Comparison of ENCODE assay signal across 8 cellular contexts in genomic region chr16:85569615-85570212, GRCh38. TPM values are rescaled to one million over a fixed set of nuclear protein-coding genes. Genes with fewer than 3 reads are reported as not detected.
DNase-seq lines count a peak whose midpoint lies in the region; ATAC-seq and TF ChIP-seq lines count a peak whose summit lies in the region.

No MANE protein-coding gene starts in this region.

- TF ChIP-seq POLR2A in body of pancreas (IDR thresholded peaks at IDR 0.05): peak in 1 of 3 donors; percentile 31

- TF ChIP-seq CTCF in DND-41 (IDR thresholded peaks at IDR 0.05; ENCODE audit: borderline replicate concordance, extremely low read depth, low read length, poor library complexity, severe bottlenecking) (no peak), OCI-LY1 (IDR thresholded peaks at IDR 0.05; ENCODE audit: low read length) (no peak), body of pancreas (IDR thresholded peaks at IDR 0.05) (no peak), parathyroid adenoma (IDR thresholded peaks at IDR 0.05) (no peak)

- ATAC-seq in DND-41 (ENCODE audit: insufficient read depth, low read depth): peak; percentile 79
- ATAC-seq in GM19397 (IDR thresholded peaks at IDR 0.05; ENCODE audit: unreplicated experiment): peak; percentile 59
- peak; percentile 65 for ATAC-seq in HG03432 (IDR thresholded peaks at IDR 0.05; ENCODE audit: unreplicated experiment)
- ATAC-seq in body of pancreas: peak; percentile 33

- intact Hi-C loops in body of pancreas (cut with DNase I): no loop called here

- H2AFZ ChIP-seq in DND-41 (ENCODE audit: low read depth, low read length): no peak overlapping the region
- H2AFZ ChIP-seq in OCI-LY1 (ENCODE audit: low read length): no peak overlapping the region
- no peak overlapping the region for H2AFZ ChIP-seq in parathyroid adenoma

- H3F3A ChIP-seq in OCI-LY1 (ENCODE audit: insufficient read depth, low read length): peaks cover 5% of the 10 kb centered on the region; the same call in 1 of the 2 replicates

- H3K4me2 ChIP-seq in DND-41 (ENCODE audit: insufficient read depth, low read length) (peak overlapping the region; percentile 25; the same call in 1 of the 2 replicates), OCI-LY1 (ENCODE audit: low read length) (peak overlapping the region; percentile 62), parathyroid adenoma (ENCODE audit: low read length) (peak overlapping the region; percentile 39)

- H3K79me2 ChIP-seq in DND-41 (ENCODE audit: insufficient read depth, low read length) (peaks cover 99% of the 10 kb centered on the region), OCI-LY1 (ENCODE audit: insufficient read depth, low read length) (no peaks in the 10 kb centered on the region), parathyroid adenoma (peaks cover 79% of the 10 kb centered on the region)

- H4K20me1 ChIP-seq in DND-41 (ENCODE audit: insufficient read depth, low read length) (peaks cover 90% of the 10 kb centered on the region), OCI-LY1 (ENCODE audit: insufficient read depth, low read length) (no peaks in the 10 kb centered on the region; the same call in 1 of the 2 replicates)

- DNase-seq in DND-41 (peak; percentile 92), body of pancreas (peak; percentile 39 to 62 (median 50)), NCI-H1694 (lab: John Stamatoyannopoulos, UW) (no peak), amygdala (lab: John Stamatoyannopoulos, UW) (no peak)

- H3K4me1 ChIP-seq in DND-41 (ENCODE audit: insufficient read depth, low read length): peaks cover 40% of the 10 kb centered on the region
- H3K4me1 ChIP-seq in OCI-LY1 (ENCODE audit: insufficient read depth, low read length, severe bottlenecking): peaks cover 71% of the 10 kb centered on the region
- peaks cover 55% of the 10 kb centered on the region for H3K4me1 ChIP-seq in body of pancreas
- H3K4me1 ChIP-seq in parathyroid adenoma: peaks cover 23% of the 10 kb centered on the region

- WGBS in body of pancreas, 2 donors: 51 to 60% methylated on average over 19 to 20 of the region's 20 CpGs

- peaks cover 7% of the 10 kb centered on the region for H3K9me3 ChIP-seq in DND-41 (ENCODE audit: insufficient read depth, low read length, severe bottlenecking)
- H3K9me3 ChIP-seq in OCI-LY1 (ENCODE audit: low read length): no peaks in the 10 kb centered on the region
- no peaks in the 10 kb centered on the region for H3K9me3 ChIP-seq in body of pancreas
- no peaks in the 10 kb centered on the region for H3K9me3 ChIP-seq in parathyroid adenoma (ENCODE audit: control insufficient read depth, low read length)

- H3K9ac ChIP-seq in DND-41 (ENCODE audit: low read depth, low read length) (peak overlapping the region; percentile 28; the same call in 1 of the 2 replicates), OCI-LY1 (ENCODE audit: low read length) (peak overlapping the region; percentile 52), parathyroid adenoma (no peak overlapping the region)

- H3K27ac ChIP-seq in DND-41 (ENCODE audit: low read length): peak overlapping the region; percentile 67
- H3K27ac ChIP-seq in OCI-LY1 (ENCODE audit: low read depth, low read length, poor library complexity, severe bottlenecking): peak overlapping the region; percentile 85
- H3K27ac ChIP-seq in body of pancreas: peak overlapping the region; percentile 30 to 71 (median 52)
- H3K27ac ChIP-seq in parathyroid adenoma: peak overlapping the region; percentile 1

- H3K9me2 ChIP-seq in OCI-LY1 (ENCODE audit: low read depth, low read length): no peaks in the 10 kb centered on the region

- H3K27me3 ChIP-seq in DND-41 (ENCODE audit: insufficient read depth, low read length, poor library complexity) (no peaks in the 10 kb centered on the region), OCI-LY1 (ENCODE audit: insufficient read depth, low read length) (no peaks in the 10 kb centered on the region), body of pancreas (no peaks in the 10 kb centered on the region), parathyroid adenoma (ENCODE audit: control insufficient read depth, insufficient read depth, low read length) (no peaks in the 10 kb centered on the region)

- H3K36me3 ChIP-seq in DND-41 (ENCODE audit: insufficient read depth, low read length): peaks cover 51% of the 10 kb centered on the region
- H3K36me3 ChIP-seq in OCI-LY1 (ENCODE audit: insufficient read depth, low read length): peaks cover 35% of the 10 kb centered on the region
- H3K36me3 ChIP-seq in body of pancreas (replicated peaks in 1 of 2; ENCODE audit: insufficient read depth in 1 of 2, low read depth in 2 of 2): no peaks in the 10 kb centered on the region
- H3K36me3 ChIP-seq in parathyroid adenoma (ENCODE audit: control insufficient read depth, insufficient read depth, low read length): no peaks in the 10 kb centered on the region

- H3K4me3 ChIP-seq in DND-41 (ENCODE audit: low read depth in 1 of 2, low read length in 2 of 2): peak overlapping the region in 1 of 2 experiments; percentile 29; a peak in 1 of 4 replicates
- peak overlapping the region; percentile 32 for H3K4me3 ChIP-seq in OCI-LY1 (ENCODE audit: low read depth, low read length, poor library complexity, severe bottlenecking)
- no peak overlapping the region for H3K4me3 ChIP-seq in body of pancreas
- H3K4me3 ChIP-seq in parathyroid adenoma (ENCODE audit: low read depth, low read length): no peak overlapping the region

RNA-seq across cellular contexts. Expression of gene GSE1, which starts 43.4 kb away (rescaled TPM):
- 100 to 1,000 TPM in 1 of 2 donors, 10 to 100 TPM in 1; 76.5 to 221 TPM for total RNA-seq in body of pancreas

Comparison
In these comparisons a context has a peak if more than half of its experiments do, and no peak if none do; other contexts are left out.
1. DNase-seq: peak in DND-41 (single experiment) and body of pancreas (4 of 4); none in NCI-H1694 (single experiment) and amygdala (0 of 56).
2. H3K27ac ChIP-seq: peak in every context shown above with its lines; median percentile 85 in OCI-LY1; 67 in DND-41; 52 in body of pancreas; 1 in parathyroid adenoma.
3. Peak in every context shown above with its lines, with median percentiles within 50 percentile points of each other: ATAC-seq and H3K4me2 ChIP-seq.